8 cellular contexts compared by ENCODE assay signal in genomic region chr17:60971515-60972369, GRCh38.
DNase-seq lines count a peak whose midpoint lies in the region; ATAC-seq and TF ChIP-seq lines count a peak whose summit lies in the region.

No MANE protein-coding gene starts in this region.

- no peaks in the 10 kb centered on the region for H3K79me2 ChIP-seq in DOHH2 (ENCODE audit: control insufficient read depth, low read length)

- H3F3A ChIP-seq in DOHH2 (ENCODE audit: control insufficient read depth, insufficient read depth), result no peaks in the 10 kb centered on the region

- H3K4me3 ChIP-seq in DOHH2 (ENCODE audit: low read length) (no peak overlapping the region), right atrium auricular region (no peak overlapping the region)

- no peaks in the 10 kb centered on the region for H3K9me2 ChIP-seq in DOHH2 (replicated peaks; ENCODE audit: control insufficient read depth, low read length)

- H3K4me1 ChIP-seq in DOHH2 (ENCODE audit: control insufficient read depth, low read length), result no peaks in the 10 kb centered on the region
- H3K4me1 ChIP-seq in right atrium auricular region, result no peaks in the 10 kb centered on the region

- TF ChIP-seq CTCF in DOHH2 (IDR thresholded peaks at IDR 0.05; ENCODE audit: low read depth, low read length, poor library complexity, severe bottlenecking) (peak; percentile 66), right atrium auricular region (IDR thresholded peaks at IDR 0.05) (peak; percentile 27 to 66)

- H3K36me3 Mint-ChIP-seq in activated naive CD8-positive, alpha-beta T cell treated with anti-CD3 and anti-CD28 coated beads for 36 hours, result peaks cover 9% of the 10 kb centered on the region

- no peak overlapping the region for H3K27ac Mint-ChIP-seq in activated naive CD8-positive, alpha-beta T cell treated with anti-CD3 and anti-CD28 coated beads for 36 hours

- no peak overlapping the region for H3K4me2 ChIP-seq in DOHH2 (ENCODE audit: low read length)

- no peaks in the 10 kb centered on the region for H3K4me1 Mint-ChIP-seq in activated naive CD8-positive, alpha-beta T cell treated with anti-CD3 and anti-CD28 coated beads for 36 hours

- H4K20me1 ChIP-seq in DOHH2 (ENCODE audit: control insufficient read depth, insufficient read depth, low read depth, low read length), result no peaks in the 10 kb centered on the region

- H3K4me3 Mint-ChIP-seq in activated naive CD8-positive, alpha-beta T cell treated with anti-CD3 and anti-CD28 coated beads for 36 hours, result no peak overlapping the region

- ATAC-seq in HG03520 (IDR thresholded peaks at IDR 0.05; ENCODE audit: unreplicated experiment), result peak; percentile 43
- no peak for ATAC-seq in HG03175 (IDR thresholded peaks at IDR 0.05; ENCODE audit: unreplicated experiment)

- H3K9me3 Mint-ChIP-seq in activated naive CD8-positive, alpha-beta T cell treated with anti-CD3 and anti-CD28 coated beads for 36 hours, result peaks cover 14% of the 10 kb centered on the region

- no peaks in the 10 kb centered on the region for H3K27me3 Mint-ChIP-seq in activated naive CD8-positive, alpha-beta T cell treated with anti-CD3 and anti-CD28 coated beads for 36 hours

- H3K27me3 ChIP-seq in DOHH2 (ENCODE audit: control insufficient read depth, low read length) (peaks cover 4% of the 10 kb centered on the region), right atrium auricular region (no peaks in the 10 kb centered on the region)

- H3K9me3 ChIP-seq in DOHH2 (ENCODE audit: control insufficient read depth, insufficient read depth, low read length) (no peaks in the 10 kb centered on the region), right atrium auricular region (peaks cover 0 to 6% of the 10 kb centered on the region in 2 donors)

- DNase-seq in NOMO-1 treated with dmso at 0.1 percent for 144 hours (lab: John Stamatoyannopoulos, UW; ENCODE audit: unreplicated experiment) (peak; percentile 10), right atrium auricular region (ENCODE audit: low spot score) (no peak), COR-L47 (lab: John Stamatoyannopoulos, UW) (no peak)
- peak; percentile 17 for DNase-seq in activated naive CD8-positive, alpha-beta T cell treated with anti-CD3 and anti-CD28 coated beads for 36 hours
- DNase-seq in stimulated activated CD4-positive, alpha-beta T cell treated with anti-CD3 and anti-CD28 coated beads, Interleukin-15, amount 100 ng/mL, for 24 hours, result peak; percentile 54

- H3K27ac ChIP-seq in DOHH2 (ENCODE audit: low read depth, low read length) (no peak overlapping the region), right atrium auricular region (no peak overlapping the region)

- H3K36me3 ChIP-seq in DOHH2 (ENCODE audit: control insufficient read depth, low read length) (no peaks in the 10 kb centered on the region), right atrium auricular region (no peaks in the 10 kb centered on the region)

Comparison
In these comparisons a context has a peak if more than half of its experiments do, and no peak if none do; other contexts are left out.
1. DNase-seq: peak in NOMO-1 treated with dmso at 0.1 percent for 144 hours (single experiment), activated naive CD8-positive, alpha-beta T cell treated with anti-CD3 and anti-CD28 coated beads for 36 hours (single experiment) and stimulated activated CD4-positive, alpha-beta T cell treated with anti-CD3 and anti-CD28 coated beads, Interleukin-15, amount 100 ng/mL, for 24 hours (single experiment); none in right atrium auricular region (single experiment) and COR-L47 (single experiment).